In the genomic region with DNA sequence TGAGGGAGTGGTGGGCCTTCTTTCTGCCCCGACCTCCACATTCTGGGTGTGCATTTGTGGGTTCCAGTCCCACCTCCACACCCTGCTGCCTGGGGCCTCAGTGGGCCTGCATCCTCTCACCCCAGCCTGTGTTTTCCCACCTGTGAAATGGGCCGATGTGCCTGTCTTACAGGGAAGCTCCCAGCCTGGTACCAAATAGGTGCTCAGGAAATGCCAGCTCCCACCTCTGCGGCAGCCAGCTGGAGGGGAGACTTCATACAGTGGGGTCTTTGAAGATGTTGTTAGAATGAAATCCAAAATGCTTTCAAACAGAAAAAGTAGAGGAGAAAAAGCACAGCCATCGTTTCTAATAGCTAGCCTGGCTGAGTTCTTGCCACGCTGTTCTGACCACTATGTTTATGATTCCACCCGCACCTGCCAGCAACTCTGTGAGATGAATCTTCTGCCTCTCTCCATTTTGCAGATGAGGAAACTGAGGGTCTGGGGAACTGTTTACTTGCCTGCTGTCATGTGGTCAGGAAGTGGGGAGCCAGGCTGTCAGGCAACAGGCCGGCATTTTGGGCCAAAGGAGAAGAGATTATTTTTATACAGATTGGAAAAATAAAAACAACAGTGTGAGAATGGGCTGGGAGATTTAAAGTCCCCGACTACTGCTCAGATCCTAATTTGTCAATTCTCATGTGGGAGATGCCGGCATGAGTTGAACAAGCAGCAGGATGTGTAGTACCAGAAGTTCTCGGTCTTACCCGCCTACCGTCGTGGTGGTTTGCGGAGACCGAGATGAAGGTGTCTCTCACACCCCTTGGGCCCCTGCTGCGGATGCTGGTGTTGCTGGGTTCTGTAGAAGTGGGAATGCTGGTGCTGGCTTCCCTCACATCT, we compare ENCODE assay signal across 17 cellular contexts. TPM values are rescaled to one million over a fixed set of nuclear protein-coding genes. Genes with fewer than 3 reads are reported as not detected.
DNase-seq lines count a peak whose midpoint lies in the region; FAIRE-seq and TF ChIP-seq lines count a peak whose summit lies in the region.
"Had no signal": no experiment of that assay in that cellular context is flagged by ENCODE, and none has a peak within 500 bp of the region (broad histone marks: within the 10 kb centered on the region; RNA-seq: fewer than 3 reads in every experiment).

No MANE protein-coding gene starts in this region.

- H3K27ac Mint-ChIP-seq in CD8-positive, alpha-beta memory T cell: peak overlapping the region; percentile 79 to 95 (median 92)
- no peak overlapping the region for H3K27ac Mint-ChIP-seq in astrocyte (ENCODE audit: unreplicated experiment)

- no peak overlapping the region for H3K9ac ChIP-seq in astrocyte (ENCODE audit: low read length)
- H3K9ac ChIP-seq: parathyroid adenoma had no signal

- H3K79me2 ChIP-seq in astrocyte (ENCODE audit: insufficient read depth, low read length): peaks cover 91% of the 10 kb centered on the region

- no peaks in the 10 kb centered on the region for H3K9me3 ChIP-seq in CD8-positive, alpha-beta memory T cell (ENCODE audit: low read length)
- H3K9me3 ChIP-seq in astrocyte (ENCODE audit: insufficient read depth, low read depth, low read length): no peaks in the 10 kb centered on the region
- H3K9me3 ChIP-seq: colonic mucosa, thyroid gland had no signal

- peaks cover 84% of the 10 kb centered on the region for H4K20me1 ChIP-seq in astrocyte (ENCODE audit: insufficient read depth, low read length)

- H3K9me3 Mint-ChIP-seq in CD8-positive, alpha-beta memory T cell: no peaks in the 10 kb centered on the region
- no peaks in the 10 kb centered on the region for H3K9me3 Mint-ChIP-seq in astrocyte (ENCODE audit: unreplicated experiment)

- H3K4me1 Mint-ChIP-seq in CD8-positive, alpha-beta memory T cell: peaks cover 76 to 86% (median 85%) of the 10 kb centered on the region in 3 donors
- peaks cover 24% of the 10 kb centered on the region for H3K4me1 Mint-ChIP-seq in astrocyte (ENCODE audit: low read depth, unreplicated experiment)

- POLR2A ChIA-PET in CD8-positive, alpha-beta memory T cell (lab: Charles Lee): interaction anchor here (1.0 kb wide), 1 partner anchor 13 kb away, joined by 3 read pairs; no protein-coding TSS in a partner anchor
- POLR2A ChIA-PET in HEK293T (lab: Yijun Ruan, JAX) (no interaction called here), GM10248 (lab: Yijun Ruan, JAX) (no interaction called here)

- H3K36me3 ChIP-seq in CD8-positive, alpha-beta memory T cell (ENCODE audit: insufficient read depth, low read length): no peaks in the 10 kb centered on the region
- H3K36me3 ChIP-seq in astrocyte (ENCODE audit: insufficient read depth, low read length): no peaks in the 10 kb centered on the region
- H3K36me3 ChIP-seq: colonic mucosa, thyroid gland had no signal

- TF ChIP-seq CTCF in astrocyte (IDR thresholded peaks at IDR 0.05; ENCODE audit: insufficient read depth, low read depth, low read length): no peak
- no peak for TF ChIP-seq CTCF in GM10248 (IDR thresholded peaks at IDR 0.05; ENCODE audit: control extremely low read depth, extremely low read depth, low read depth, missing control alignments)

- H3K4me3 ChIP-seq in CD8-positive, alpha-beta memory T cell (ENCODE audit: low read length): no peak overlapping the region
- no peak overlapping the region for H3K4me3 ChIP-seq in astrocyte (ENCODE audit: insufficient read depth, low read depth, low read length)
- H3K4me3 ChIP-seq: colonic mucosa, GM12878, thyroid gland had no signal

- peak overlapping the region; percentile 36 for H3K4me2 ChIP-seq in astrocyte (ENCODE audit: low read length)

- no peaks in the 10 kb centered on the region for H3K27me3 ChIP-seq in CD8-positive, alpha-beta memory T cell (ENCODE audit: insufficient read depth, low read length, poor library complexity, severe bottlenecking)
- no peaks in the 10 kb centered on the region for H3K27me3 ChIP-seq in astrocyte (ENCODE audit: insufficient read depth, low read length)
- H3K27me3 ChIP-seq: colonic mucosa, thyroid gland had no signal

- intact Hi-C loops in posterior vena cava (cut with DNase I): no loop called here

- no peak for FAIRE-seq in astrocyte (lab: Jason Lieb, UNC)
- FAIRE-seq: GM12878, HTR-8/SVneo, islet of Langerhans had no signal

- DNase-seq in CD8-positive, alpha-beta memory T cell: peak; percentile 12 to 66 (median 46)
- DNase-seq in T-helper 1 cell: peak in 3 of 5 donors; percentile 13 to 35 (median 13)
- DNase-seq in astrocyte (ENCODE audit: low read depth): no peak
- peak; percentile 52 for DNase-seq in posterior vena cava (ENCODE audit: low spot score)
- DNase-seq in D341Med (ENCODE audit: low spot score): no peak
- no peak for DNase-seq in HEK293T (ENCODE audit: extremely low spot score)
- DNase-seq in GM10248 (ENCODE audit: extremely low spot score): no peak
- DNase-seq: amygdala, colonic mucosa, NCI-H2081, NCI-H69, RPMI8226 had no signal

- CTCF ChIA-PET in CD8-positive, alpha-beta memory T cell (lab: Charles Lee): interaction anchor here (1.1 kb wide), 1 partner anchor 80 kb away, joined by 3 read pairs; the partner anchor contains the start of gene DYNLT1
- CTCF ChIA-PET in HEK293T (lab: Yijun Ruan, JAX) (no interaction called here), GM10248 (lab: Yijun Ruan, JAX) (interaction anchor here (0.9 to 2.1 kb wide), 3 partner anchors 21 to 343 kb away, joined by 3 to 5 read pairs (median 4); no protein-coding TSS in a partner anchor)

- H3K36me3 Mint-ChIP-seq in CD8-positive, alpha-beta memory T cell: peaks cover 0 to 9% (median 0%) of the 10 kb centered on the region in 3 donors
- peaks cover 3% of the 10 kb centered on the region for H3K36me3 Mint-ChIP-seq in astrocyte (ENCODE audit: low read depth, unreplicated experiment)

- peaks cover 79% of the 10 kb centered on the region for H3K4me1 ChIP-seq in CD8-positive, alpha-beta memory T cell (ENCODE audit: insufficient read depth, low read length)
- peaks cover 20% of the 10 kb centered on the region for H3K4me1 ChIP-seq in astrocyte (ENCODE audit: insufficient read depth, low read length)

- no peaks in the 10 kb centered on the region for H3K27me3 Mint-ChIP-seq in CD8-positive, alpha-beta memory T cell
- no peaks in the 10 kb centered on the region for H3K27me3 Mint-ChIP-seq in astrocyte (ENCODE audit: low read depth, unreplicated experiment)

- H2AFZ ChIP-seq in astrocyte (ENCODE audit: low read depth, low read length): no peak overlapping the region
- H2AFZ ChIP-seq: parathyroid adenoma had no signal

- H3K27ac ChIP-seq in CD8-positive, alpha-beta memory T cell (ENCODE audit: low read depth, low read length): peak overlapping the region; percentile 6
- no peak overlapping the region for H3K27ac ChIP-seq in astrocyte (ENCODE audit: low read depth, low read length)
- H3K27ac ChIP-seq: colonic mucosa, parathyroid adenoma, thyroid gland had no signal

- peak overlapping the region; percentile 76 to 90 (median 82) for H3K4me3 Mint-ChIP-seq in CD8-positive, alpha-beta memory T cell
- no peak overlapping the region for H3K4me3 Mint-ChIP-seq in astrocyte (ENCODE audit: unreplicated experiment)

TF ChIP-seq in HEK293T, 16 proteins besides CTCF, POLR2A, EP300 and RAD21:
- TF ChIP-seq, protein P1, sequence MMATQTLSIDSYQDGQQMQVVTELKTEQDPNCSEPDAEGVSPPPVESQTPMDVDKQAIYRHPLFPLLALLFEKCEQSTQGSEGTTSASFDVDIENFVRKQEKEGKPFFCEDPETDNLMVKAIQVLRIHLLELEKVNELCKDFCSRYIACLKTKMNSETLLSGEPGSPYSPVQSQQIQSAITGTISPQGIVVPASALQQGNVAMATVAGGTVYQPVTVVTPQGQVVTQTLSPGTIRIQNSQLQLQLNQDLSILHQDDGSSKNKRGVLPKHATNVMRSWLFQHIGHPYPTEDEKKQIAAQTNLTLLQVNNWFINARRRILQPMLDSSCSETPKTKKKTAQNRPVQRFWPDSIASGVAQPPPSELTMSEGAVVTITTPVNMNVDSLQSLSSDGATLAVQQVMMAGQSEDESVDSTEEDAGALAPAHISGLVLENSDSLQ (IDR thresholded peaks at IDR 0.05): no peak
- TF ChIP-seq FOXM1 (IDR thresholded peaks at IDR 0.05; ENCODE audit: borderline replicate concordance): no peak
- no peak for TF ChIP-seq FOXA1 (IDR thresholded peaks at IDR 0.05)
- no peak for TF ChIP-seq L3MBTL2 (conservative IDR thresholded peaks at IDR 0.05)
- TF ChIP-seq NFRKB (IDR thresholded peaks at IDR 0.05): no peak
- TF ChIP-seq SUZ12 (IDR thresholded peaks at IDR 0.05): no peak

RNA-seq across cellular contexts. Expression of gene TMEM181, which starts 4.6 kb away (rescaled TPM):
- 10 to 100 TPM; 16.0 to 16.6 TPM for total RNA-seq in CD8-positive, alpha-beta memory T cell
- 11.2 TPM for polyA plus RNA-seq in CD8-positive, alpha-beta memory T cell
- total RNA-seq in astrocyte: 31.0 and 33.3 TPM in 2 replicates
- total RNA-seq in posterior vena cava: 10 to 100 TPM; 24.1 to 30.4 TPM

Comparison
In these comparisons a context has a peak if more than half of its experiments do, and no peak if none do; other contexts are left out.
1. DNase-seq: peak in CD8-positive, alpha-beta memory T cell (5 of 5), T-helper 1 cell (3 of 5) and posterior vena cava (single experiment); none in astrocyte (single experiment), D341Med (single experiment), HEK293T (single experiment) and GM10248 (single experiment).